Comparison of ENCODE assay signal across 9 cellular contexts in the genomic region with DNA sequence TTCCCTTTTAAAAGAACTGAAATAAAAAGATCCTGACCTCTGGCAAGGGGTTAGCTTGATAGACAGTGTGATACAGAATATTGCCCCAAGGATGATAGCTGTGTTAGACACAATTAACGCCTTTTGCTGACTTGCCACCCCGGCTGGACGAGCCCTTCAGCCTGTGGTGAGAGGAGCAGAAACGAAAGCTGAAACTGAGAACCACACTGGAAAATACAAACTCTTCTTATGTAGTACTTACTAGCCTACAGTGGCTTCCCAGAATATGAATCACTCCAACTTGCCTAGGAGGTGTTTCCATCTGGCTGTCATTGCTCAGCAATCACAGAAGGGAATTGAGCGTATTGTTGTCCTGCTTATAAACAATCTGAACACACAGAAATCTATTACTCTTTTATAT. TPM values are rescaled to one million over a fixed set of nuclear protein-coding genes. Genes with fewer than 3 reads are reported as not detected.
A peak's percentile ranks its signal among the peaks of the same experiment; 100 is the strongest.
DNase-seq lines count a peak whose midpoint lies in the region; ATAC-seq and TF ChIP-seq lines count a peak whose summit lies in the region.
"Had no signal": no experiment of that assay in that cellular context is flagged by ENCODE, and none has a peak within 500 bp of the region (broad histone marks: within the 10 kb centered on the region; RNA-seq: fewer than 3 reads in every experiment).

No MANE protein-coding gene starts in this region.

- peak in 1 of 4 donors; percentile 33 for TF ChIP-seq POLR2A in esophagus squamous epithelium (IDR thresholded peaks at IDR 0.05)

- H3K4me3 Mint-ChIP-seq in activated naive CD4-positive, alpha-beta T cell treated with anti-CD3 and anti-CD28 coated beads, Interleukin-2, amount 10 ng/mL, durations not matched to agents 7 days and 5 days, result peak overlapping the region; percentile 47

- no peaks in the 10 kb centered on the region for H3K4me1 ChIP-seq in esophagus squamous epithelium
- H3K4me1 ChIP-seq: parathyroid adenoma had no signal

- peaks cover 41% of the 10 kb centered on the region for H3K36me3 Mint-ChIP-seq in activated naive CD4-positive, alpha-beta T cell treated with anti-CD3 and anti-CD28 coated beads, Interleukin-2, amount 10 ng/mL, durations not matched to agents 7 days and 5 days

- peaks cover 68% of the 10 kb centered on the region for H3K4me1 Mint-ChIP-seq in activated naive CD4-positive, alpha-beta T cell treated with anti-CD3 and anti-CD28 coated beads, Interleukin-2, amount 10 ng/mL, durations not matched to agents 7 days and 5 days

- peak; percentile 79 for ATAC-seq in GM21360 (IDR thresholded peaks at IDR 0.05; ENCODE audit: unreplicated experiment)
- peak; percentile 52 for ATAC-seq in HG03558 (IDR thresholded peaks at IDR 0.05; ENCODE audit: extremely low read depth, unreplicated experiment)

- DNase-seq in GF-D8 (lab: John Stamatoyannopoulos, UW) (peak; percentile 14), hypothalamus (lab: John Stamatoyannopoulos, UW) (no peak), esophagus squamous epithelium (lab: John Stamatoyannopoulos, UW) (no peak), DMS79 treated with DMSO at 0.1 percent for 48 hours (lab: John Stamatoyannopoulos, UW) (no peak)
- DNase-seq in activated naive CD4-positive, alpha-beta T cell treated with anti-CD3 and anti-CD28 coated beads, Interleukin-2, amount 10 ng/mL, durations not matched to agents 7 days and 5 days, result peak; percentile 44
- DNase-seq in stimulated activated CD8-positive, alpha-beta memory T cell treated with anti-CD3 and anti-CD28 coated beads, Interleukin-15, amount 100 ng/mL, for 4 hours (ENCODE audit: low read depth in 2 of 2), result peak; percentile 23 to 33

- H3K4me3 ChIP-seq in esophagus squamous epithelium, result no peak overlapping the region

- intact Hi-C loops in esophagus squamous epithelium (cut with DNase I), result no loop called here

- TF ChIP-seq CTCF in esophagus squamous epithelium (IDR thresholded peaks at IDR 0.05), result no peak

- no peaks in the 10 kb centered on the region for H3K9me3 Mint-ChIP-seq in activated naive CD4-positive, alpha-beta T cell treated with anti-CD3 and anti-CD28 coated beads, Interleukin-2, amount 10 ng/mL, durations not matched to agents 7 days and 5 days

- H3K36me3 ChIP-seq in esophagus squamous epithelium, result no peaks in the 10 kb centered on the region

- H3K27me3 Mint-ChIP-seq in activated naive CD4-positive, alpha-beta T cell treated with anti-CD3 and anti-CD28 coated beads, Interleukin-2, amount 10 ng/mL, durations not matched to agents 7 days and 5 days, result no peaks in the 10 kb centered on the region

- H3K27me3 ChIP-seq in esophagus squamous epithelium, result no peaks in the 10 kb centered on the region

- no peaks in the 10 kb centered on the region for H3K9me3 ChIP-seq in esophagus squamous epithelium

- CTCF ChIA-PET in activated naive CD4-positive, alpha-beta T cell treated with anti-CD3 and anti-CD28 coated beads, Interleukin-2, amount 10 ng/mL, durations not matched to agents 7 days and 5 days (lab: Charles Lee), result interaction anchor here (0.8 kb wide), 1 partner anchor 213 kb away, joined by 3 read pairs; no protein-coding TSS in a partner anchor

- H3K27ac Mint-ChIP-seq in activated naive CD4-positive, alpha-beta T cell treated with anti-CD3 and anti-CD28 coated beads, Interleukin-2, amount 10 ng/mL, durations not matched to agents 7 days and 5 days, result peak overlapping the region; percentile 81

- WGBS in esophagus squamous epithelium, 2 donors, result 65 to 73% methylated on average over 5 of the region's 5 CpGs

- peak overlapping the region in 2 of 4 donors; percentile 23 to 54 for H3K27ac ChIP-seq in esophagus squamous epithelium
- H3K27ac ChIP-seq: parathyroid adenoma had no signal

RNA-seq across cellular contexts. Expression of a gene that starts 22.9 kb away (rescaled TPM):
- 1 to 10 TPM; 1.1 to 6.1 (median 3.9) TPM for total RNA-seq in esophagus squamous epithelium

Comparison
In these comparisons a context has a peak if more than half of its experiments do, and no peak if none do; other contexts are left out.
1. DNase-seq: peak in GF-D8 (single experiment), activated naive CD4-positive, alpha-beta T cell treated with anti-CD3 and anti-CD28 coated beads, Interleukin-2, amount 10 ng/mL, durations not matched to agents 7 days and 5 days (single experiment) and stimulated activated CD8-positive, alpha-beta memory T cell treated with anti-CD3 and anti-CD28 coated beads, Interleukin-15, amount 100 ng/mL, for 4 hours (2 of 2); none in hypothalamus (0 of 51), esophagus squamous epithelium (single experiment) and DMS79 treated with DMSO at 0.1 percent for 48 hours (single experiment).